Comparison of ENCODE assay signal across 8 cellular contexts in genomic region chrX:134990475-134991473, GRCh38. TPM values are rescaled to one million over a fixed set of nuclear protein-coding genes. Genes with fewer than 3 reads are reported as not detected.
DNase-seq lines count a peak whose midpoint lies in the region; ATAC-seq and TF ChIP-seq lines count a peak whose summit lies in the region.

TSS of gene SMIM10 (plus strand) at chrX:134990991. CDS start at chrX:134991096, 105 bp downstream.

- peak within 1 kb of the TSS; percentile 78 for H3K4me2 ChIP-seq in smooth muscle cell

- TF ChIP-seq CTCF in breast epithelium (IDR thresholded peaks at IDR 0.05): no peak
- TF ChIP-seq CTCF in smooth muscle cell (IDR thresholded peaks at IDR 0.05; ENCODE audit: borderline replicate concordance, insufficient read depth, poor library complexity, severe bottlenecking): no peak

- DNase-seq in SW480 (ENCODE audit: low spot score) (peak; percentile 66), breast epithelium (ENCODE audit: low spot score in 2 of 2) (peak; percentile 23 to 51), iris pigment epithelial cell (ENCODE audit: low read depth) (peak; percentile 82), smooth muscle cell (lab: John Stamatoyannopoulos, UW; ENCODE audit: unreplicated experiment) (peak; percentile 26), HT-29 (ENCODE audit: low spot score) (no peak)

- WGBS in smooth muscle cell (ENCODE audit: low lambda C conversion rate): 37% methylated on average over 49 of the region's 49 CpGs

- H3K9me3 ChIP-seq in ES-I3 (ENCODE audit: control insufficient read depth, insufficient read depth, low read length) (no peaks in the 10 kb centered on the region), breast epithelium (no peaks in the 10 kb centered on the region), smooth muscle cell (replicated peaks; ENCODE audit: low read depth) (no peaks in the 10 kb centered on the region)

- H3K4me1 ChIP-seq in ES-I3 (ENCODE audit: insufficient read depth, low read length) (peaks cover 8% of the 10 kb centered on the region), breast epithelium (no peaks in the 10 kb centered on the region), smooth muscle cell (ENCODE audit: low read depth) (no peaks in the 10 kb centered on the region)

- H3K4me3 ChIP-seq in breast epithelium: peak within 1 kb of the TSS; percentile 43 to 67 (median 51)
- peak within 1 kb of the TSS; percentile 37 for H3K4me3 ChIP-seq in smooth muscle cell

- intact Hi-C loops in breast epithelium (cut with DNase I; ENCODE audit: low total_unique reads): no loop called here

- H3K27me3 ChIP-seq in breast epithelium (peaks cover 0 to 28% of the 10 kb centered on the region in 2 donors), smooth muscle cell (ENCODE audit: low read depth) (no peaks in the 10 kb centered on the region)

- H3K36me3 ChIP-seq in ES-I3 (ENCODE audit: insufficient read depth, low read length) (no peaks in the 10 kb centered on the region), breast epithelium (no peaks in the 10 kb centered on the region), smooth muscle cell (ENCODE audit: low read depth) (no peaks in the 10 kb centered on the region)

- ATAC-seq in HG02759 (IDR thresholded peaks at IDR 0.05; ENCODE audit: unreplicated experiment): peak; percentile 68
- no peak for ATAC-seq in GM19452 (IDR thresholded peaks at IDR 0.05; ENCODE audit: unreplicated experiment)

- peak within 1 kb of the TSS; percentile 13 to 56 for H3K27ac ChIP-seq in breast epithelium
- peak within 1 kb of the TSS; percentile 60 for H3K27ac ChIP-seq in smooth muscle cell (ENCODE audit: low read depth)

- no peaks in the 10 kb centered on the region for H3F3A ChIP-seq in smooth muscle cell (ENCODE audit: low read depth)

- TF ChIP-seq POLR2A in breast epithelium (IDR thresholded peaks at IDR 0.05): no peak

- H4K20me1 ChIP-seq in smooth muscle cell (ENCODE audit: low read depth): no peaks in the 10 kb centered on the region

- H3K9ac ChIP-seq in ES-I3 (ENCODE audit: low read depth, low read length) (peak within 1 kb of the TSS; percentile 68), smooth muscle cell (ENCODE audit: low read depth) (no peak within 1 kb of the TSS)

- no peaks in the 10 kb centered on the region for H3K79me2 ChIP-seq in smooth muscle cell (ENCODE audit: low read depth)

- H2AFZ ChIP-seq in smooth muscle cell (ENCODE audit: low read depth): no peak within 1 kb of the TSS

RNA-seq across cellular contexts. Expression of gene SMIM10, which starts in this region (rescaled TPM):
- total RNA-seq in breast epithelium (1 to 10 TPM; 2.3 to 6.2 (median 4.5) TPM), smooth muscle cell (1.3 and 2.0 TPM in 2 replicates)
- polyA plus RNA-seq in smooth muscle cell: 1.7 and 2.7 TPM in 2 replicates
- not detected in 2 replicates for total RNA-seq in HT-29 (2014; rRNA removed; shearing (Covaris generic))
